In the genomic region with DNA sequence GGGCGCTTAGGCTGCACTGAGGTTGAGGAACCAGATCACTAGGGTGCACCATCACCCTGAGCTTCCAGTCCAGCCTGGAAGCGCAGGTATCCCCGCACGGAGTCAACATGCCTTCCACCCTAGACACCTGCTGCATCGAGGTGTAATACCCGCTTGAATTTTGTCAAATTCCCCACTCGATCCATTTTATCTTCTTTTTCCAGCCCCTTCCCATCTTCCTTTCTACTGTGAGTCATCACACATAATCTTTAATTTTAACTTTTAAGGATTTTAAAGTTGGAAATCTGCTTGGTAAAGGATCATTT, we compare ENCODE assay signal across 8 cellular contexts. TPM values are rescaled to one million over a fixed set of nuclear protein-coding genes. Genes with fewer than 3 reads are reported as not detected.
A peak's percentile ranks its signal among the peaks of the same experiment; 100 is the strongest.
DNase-seq lines count a peak whose midpoint lies in the region; ATAC-seq and TF ChIP-seq lines count a peak whose summit lies in the region.

No MANE protein-coding gene starts in this region.

- H3K4me1 ChIP-seq in stomach, result peaks cover 4 to 23% (median 16%) of the 10 kb centered on the region in 4 donors

- H3K27ac ChIP-seq in VCaP, result peak overlapping the region; percentile 84
- peak overlapping the region in 3 of 5 donors; percentile 79 to 88 (median 80) for H3K27ac ChIP-seq in stomach

- DNase-seq in stomach (no peak), AG20443 (ENCODE audit: low spot score) (no peak), DMS53 (lab: John Stamatoyannopoulos, UW) (no peak), AG08395 (ENCODE audit: low spot score) (no peak)

- H3K27me3 ChIP-seq in stomach, result no peaks in the 10 kb centered on the region

- ATAC-seq in GM18907 (IDR thresholded peaks at IDR 0.05; ENCODE audit: unreplicated experiment) (peak; percentile 48), HG02870 (IDR thresholded peaks at IDR 0.05; ENCODE audit: unreplicated experiment) (peak; percentile 37)

- no peak for TF ChIP-seq EP300 in stomach (IDR thresholded peaks at IDR 0.05)

- H3K4me3 ChIP-seq in iPS-11a (ENCODE audit: low read depth, low read length) (peak overlapping the region; percentile 95), stomach (peak overlapping the region; percentile 78 to 98 (median 92))

- TF ChIP-seq POLR2A in stomach (IDR thresholded peaks at IDR 0.05), result no peak

- intact Hi-C loops in stomach (cut with DNase I; ENCODE audit: low total_unique reads), result no loop called here

- H3K9me3 ChIP-seq in stomach, result no peaks in the 10 kb centered on the region

- no peak for TF ChIP-seq CTCF in VCaP (conservative IDR thresholded peaks at IDR 0.05)
- no peak for TF ChIP-seq CTCF in stomach (IDR thresholded peaks at IDR 0.05)

- WGBS in stomach, 5 donors, result 1 to 3% (median 1%) methylated on average over 7 of the region's 7 CpGs

- peaks cover 0 to 10% (median 5%) of the 10 kb centered on the region in 4 donors for H3K36me3 ChIP-seq in stomach

RNA-seq across cellular contexts. Expression of a gene that starts 0.8 kb away (rescaled TPM):
- 10 to 100 TPM in 2 of 5 donors, 1 to 10 TPM in 3; 1.2 to 13.8 (median 9.9) TPM for total RNA-seq in stomach
- 1 to 10 TPM; 1.5 to 3.2 (median 2.0) TPM for polyA plus RNA-seq in stomach
